ENCODE assay signal across 12 cellular contexts in the genomic region with DNA sequence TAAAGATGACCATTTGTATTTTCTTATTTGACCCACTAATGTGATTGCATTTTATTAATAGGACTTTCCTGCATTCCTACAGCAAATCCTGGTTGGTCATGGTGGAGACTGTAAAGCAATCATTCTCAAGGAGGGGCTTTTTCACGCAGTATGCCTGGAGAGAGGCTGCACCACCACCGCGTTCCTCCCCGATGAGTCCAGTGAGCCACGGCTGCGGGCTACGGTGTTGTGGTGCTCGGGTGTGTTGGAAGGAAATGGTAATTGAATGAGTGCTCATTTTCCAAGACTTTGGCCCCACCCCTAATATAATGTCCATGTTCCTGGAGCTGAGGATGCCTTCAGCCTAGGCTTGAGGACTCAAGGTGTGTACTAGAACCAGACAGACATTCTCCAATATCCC. TPM values are rescaled to one million over a fixed set of nuclear protein-coding genes. Genes with fewer than 3 reads are reported as not detected.
A peak's percentile ranks its signal among the peaks of the same experiment; 100 is the strongest.
DNase-seq lines count a peak whose midpoint lies in the region; ATAC-seq lines count a peak whose summit lies in the region.
"Had no signal": no experiment of that assay in that cellular context is flagged by ENCODE, and none has a peak within 500 bp of the region (broad histone marks: within the 10 kb centered on the region; RNA-seq: fewer than 3 reads in every experiment).

No MANE protein-coding gene starts in this region.

- no peaks in the 10 kb centered on the region for H3K79me2 ChIP-seq in mesendoderm (ENCODE audit: control insufficient read depth, insufficient read depth, low read length)

- H3K79me1 ChIP-seq in mesendoderm (ENCODE audit: low read length), result no peaks in the 10 kb centered on the region

- H2AK5ac ChIP-seq in mesendoderm (ENCODE audit: low read length), result no peak overlapping the region

- DNase-seq in ELR (ENCODE audit: low read depth), result peak; percentile 50
- peak; percentile 21 for DNase-seq in NCI-H2227 treated with DMSO at 0.1 percent for 48 hours (lab: John Stamatoyannopoulos, UW)
- peak; percentile 25 for DNase-seq in dermis blood vessel endothelial cell
- DNase-seq in renal cortical epithelial cell (ENCODE audit: low read depth), result peak; percentile 3
- no peak for DNase-seq in NCI-H2196 (lab: John Stamatoyannopoulos, UW; ENCODE audit: unreplicated experiment)
- no peak for DNase-seq in mesendoderm
- DNase-seq: H9, KG1 had no signal

- no peak overlapping the region for H2BK120ac ChIP-seq in mesendoderm (ENCODE audit: low read depth, low read length)

- H3K23ac ChIP-seq in mesendoderm (ENCODE audit: low read length), result no peak overlapping the region

- no peak overlapping the region for H3K27ac ChIP-seq in mesendoderm (ENCODE audit: low read depth, low read length)
- H3K27ac ChIP-seq: BLaER1 had no signal

- WGBS in mesendoderm (ENCODE audit: extremely low coverage, insufficient coverage, low lambda C conversion rate), result no CpG with 5 or more reads among the region's 8 CpGs

- no peak overlapping the region for H3K56ac ChIP-seq in mesendoderm (ENCODE audit: low read length)

- no peak overlapping the region for H4K5ac ChIP-seq in mesendoderm (ENCODE audit: low read length)

- no peak overlapping the region for H2BK15ac ChIP-seq in mesendoderm (replicated peaks; ENCODE audit: low read depth)

- H3K18ac ChIP-seq in mesendoderm (ENCODE audit: low read length), result no peak overlapping the region

- H2BK5ac ChIP-seq in mesendoderm (ENCODE audit: low read length), result no peak overlapping the region

- no peak for ATAC-seq in HG03457 (IDR thresholded peaks at IDR 0.05; ENCODE audit: unreplicated experiment)
- ATAC-seq: Right ventricle myocardium inferior, SK-N-SH treated with all-trans-retinoic acid at 6 μM for 48 hours had no signal

- H3K4ac ChIP-seq in mesendoderm (ENCODE audit: low read depth, low read length), result no peak overlapping the region

- H3K36me3 ChIP-seq in mesendoderm (ENCODE audit: control insufficient read depth, insufficient read depth, low read length), result peaks cover 1% of the 10 kb centered on the region
- H3K36me3 ChIP-seq: BLaER1 had no signal

- no peak overlapping the region for H4K8ac ChIP-seq in mesendoderm (ENCODE audit: low read depth, low read length)

- H3K4me1 ChIP-seq in mesendoderm (ENCODE audit: control insufficient read depth, low read depth, low read length), result no peaks in the 10 kb centered on the region

- H3K27me3 ChIP-seq in mesendoderm (ENCODE audit: insufficient read depth, low read length, poor library complexity), result no peaks in the 10 kb centered on the region
- H3K27me3 ChIP-seq: BLaER1 had no signal

- H3K4me2 ChIP-seq in mesendoderm (ENCODE audit: low read length), result no peak overlapping the region
- H3K4me2 ChIP-seq: BLaER1 had no signal

- no peak overlapping the region for H3K4me3 ChIP-seq in mesendoderm (ENCODE audit: low read length)
- H3K4me3 ChIP-seq: BLaER1 had no signal

- H3K9ac ChIP-seq in mesendoderm (ENCODE audit: low read length), result no peak overlapping the region
- H3K9ac ChIP-seq: BLaER1 had no signal

RNA-seq across cellular contexts. Expression of a gene that starts 39.6 kb away (rescaled TPM):
- total RNA-seq in dermis blood vessel endothelial cell (12.5 and 13.8 TPM in 2 replicates), renal cortical epithelial cell (9.4 and 34.1 TPM in 2 replicates)
- polyA plus RNA-seq in mesendoderm (2013, experiment 1 of 2), result 9.8 TPM
- polyA plus RNA-seq in mesendoderm (2013, experiment 2 of 2), result 9.5 TPM

Comparison
In these comparisons a context has a peak if more than half of its experiments do, and no peak if none do; other contexts are left out.
1. DNase-seq: peak in ELR (single experiment), NCI-H2227 treated with DMSO at 0.1 percent for 48 hours (single experiment), dermis blood vessel endothelial cell (single experiment) and renal cortical epithelial cell (single experiment); none in NCI-H2196 (single experiment) and mesendoderm (single experiment).